18 cellular contexts compared by ENCODE assay signal in the genomic region with DNA sequence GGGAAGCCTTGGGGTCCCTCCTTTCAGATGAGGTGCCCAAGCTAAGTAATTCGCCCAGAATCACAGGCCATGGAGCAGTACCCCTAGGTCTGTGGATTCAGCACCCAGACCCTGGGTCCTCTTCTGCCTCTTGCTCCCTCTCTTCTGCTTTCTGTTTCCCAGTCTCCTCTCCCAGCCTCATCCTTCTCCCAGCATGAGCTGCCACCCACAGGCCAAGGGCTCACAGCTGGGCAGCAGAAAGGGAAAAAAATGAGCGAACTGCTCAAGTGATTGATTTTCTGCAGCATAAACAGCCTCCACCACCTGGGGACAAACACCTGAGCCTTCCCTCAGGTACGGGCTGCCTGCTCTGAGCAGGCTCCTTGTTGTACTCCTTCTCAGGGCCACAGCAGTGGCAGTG.
A peak's percentile ranks its signal among the peaks of the same experiment; 100 is the strongest.
DNase-seq lines count a peak whose midpoint lies in the region; ATAC-seq and TF ChIP-seq lines count a peak whose summit lies in the region.
"Had no signal": no experiment of that assay in that cellular context is flagged by ENCODE, and none has a peak within 500 bp of the region (broad histone marks: within the 10 kb centered on the region; RNA-seq: fewer than 3 reads in every experiment).

No MANE protein-coding gene starts in this region.

- DNase-seq in GM23338 (ENCODE audit: low spot score) = no peak
- DNase-seq in NCI-H146 (lab: John Stamatoyannopoulos, UW) = peak; percentile 58
- no peak for DNase-seq in PC-3
- no peak for DNase-seq in memory B cell (ENCODE audit: low spot score in 2 of 2)
- no peak for DNase-seq in HCEC 1CT
- DNase-seq in stimulated activated naive CD8-positive, alpha-beta T cell treated with anti-CD3 and anti-CD28 coated beads, Interleukin-15, Interleukin-2, amounts not matched to agents 100 U/mL and 50 U/mL, for 24 hours = no peak
- no peak for DNase-seq in GF-D8 (lab: John Stamatoyannopoulos, UW)
- DNase-seq: CD4-positive, alpha-beta T cell; DND-41; GOT3; HFFc6; Karpas-422; NCI-H1930; NCI-H446 treated with DMSO at 0.1 percent for 48 hours; NCI-H526 treated with DMSO at 0.1 percent for 48 hours; SJCRH30; T-cell had no signal

- ATAC-seq in GM23338 = peak; percentile 35; the same call in 1 of the 3 replicates
- ATAC-seq in PC-3 = peak; percentile 29; the same call in 1 of the 2 replicates
- no peak for ATAC-seq in memory B cell (ENCODE audit: low read depth)
- ATAC-seq in stimulated activated naive CD8-positive, alpha-beta T cell treated with anti-CD3 and anti-CD28 coated beads, Interleukin-15, Interleukin-2, amounts not matched to agents 100 U/mL and 50 U/mL, for 24 hours = no peak
- ATAC-seq: T-cell had no signal

- H3K36me3 ChIP-seq in GM23338 (ENCODE audit: insufficient read depth) = no peaks in the 10 kb centered on the region
- peaks cover 3% of the 10 kb centered on the region for H3K36me3 ChIP-seq in PC-3 (ENCODE audit: low read depth, low read length)
- H3K36me3 ChIP-seq: SJCRH30 had no signal

- intact Hi-C loops in PC-3 (cut with micrococcal nuclease) = loop anchor here (10.0 kb wide), 1 partner anchor 73 kb away; no protein-coding TSS in a partner anchor

- TF ChIP-seq CTCF in GM23338 (conservative IDR thresholded peaks at IDR 0.05; ENCODE audit: low read depth in 2 of 2) (no peak), PC-3 (conservative IDR thresholded peaks at IDR 0.05; ENCODE audit: low read depth, low read length) (no peak)

- H3K27ac Mint-ChIP-seq in GM23338 (no peak overlapping the region; the same call in 1 of the 2 replicates), memory B cell (peak overlapping the region; percentile 82)
- H3K27ac Mint-ChIP-seq: CD4-positive, alpha-beta T cell; HFFc6; T-cell had no signal

- no peak overlapping the region for H3K4me3 ChIP-seq in GM23338
- no peak overlapping the region for H3K4me3 ChIP-seq in PC-3 (ENCODE audit: low read length)
- H3K4me3 ChIP-seq: SJCRH30 had no signal

- H3K9me3 Mint-ChIP-seq in GM23338 = no peaks in the 10 kb centered on the region
- no peaks in the 10 kb centered on the region for H3K9me3 Mint-ChIP-seq in memory B cell
- H3K9me3 Mint-ChIP-seq: CD4-positive, alpha-beta T cell; HFFc6; T-cell had no signal

- no peak overlapping the region for H2AFZ ChIP-seq in GM23338
- H2AFZ ChIP-seq in PC-3 (ENCODE audit: low read length) = no peak overlapping the region

- no peaks in the 10 kb centered on the region for H3K9me3 ChIP-seq in PC-3 (ENCODE audit: low read length)
- H3K9me3 ChIP-seq: Caco-2, SJCRH30 had no signal

- H3K36me3 Mint-ChIP-seq in GM23338 (ENCODE audit: low read depth) (no peaks in the 10 kb centered on the region), memory B cell (peaks cover 40% of the 10 kb centered on the region)

- H3K9ac ChIP-seq in PC-3 (ENCODE audit: low read length) = no peak overlapping the region

- BruUV-seq in PC-3 (replicated peaks; lab: Mats Ljungman, UMichigan) = no TSS peak

- H3K27ac ChIP-seq in GM23338 (ENCODE audit: low read depth) (no peak overlapping the region), PC-3 (ENCODE audit: low read length) (no peak overlapping the region)
- H3K27ac ChIP-seq: SJCRH30 had no signal

- no peaks in the 10 kb centered on the region for H3F3A ChIP-seq in GM23338 (replicated peaks; ENCODE audit: low read depth)
- H3F3A ChIP-seq in PC-3 (ENCODE audit: low read length, unreplicated experiment) = no peaks in the 10 kb centered on the region

- H3K4me2 ChIP-seq in GM23338 (no peak overlapping the region), PC-3 (ENCODE audit: low read length) (no peak overlapping the region)

- H3K4me3 Mint-ChIP-seq in GM23338 (no peak overlapping the region), memory B cell (no peak overlapping the region)
- H3K4me3 Mint-ChIP-seq: CD4-positive, alpha-beta T cell; HFFc6; T-cell had no signal

- H3K27me3 Mint-ChIP-seq in GM23338 (ENCODE audit: insufficient read depth, low read depth, poor library complexity) (peaks cover 2% of the 10 kb centered on the region), memory B cell (no peaks in the 10 kb centered on the region)
- H3K27me3 Mint-ChIP-seq: CD4-positive, alpha-beta T cell; T-cell had no signal

- H4K20me1 ChIP-seq in GM23338 (replicated peaks; ENCODE audit: insufficient read depth) (no peaks in the 10 kb centered on the region), PC-3 (ENCODE audit: low read length) (no peaks in the 10 kb centered on the region)

- H3K4me1 Mint-ChIP-seq in GM23338 (peaks cover 3% of the 10 kb centered on the region; the same call in 2 of the 3 replicates), memory B cell (peaks cover 9% of the 10 kb centered on the region)
- H3K4me1 Mint-ChIP-seq: T-cell had no signal

- no peaks in the 10 kb centered on the region for H3K9me2 ChIP-seq in GM23338 (ENCODE audit: insufficient read depth)
- no peaks in the 10 kb centered on the region for H3K9me2 ChIP-seq in PC-3 (replicated peaks; ENCODE audit: low read length)

- H3K4me1 ChIP-seq in GM23338 (ENCODE audit: insufficient read depth) (no peaks in the 10 kb centered on the region), PC-3 (ENCODE audit: insufficient read depth, low read length) (no peaks in the 10 kb centered on the region)
- H3K4me1 ChIP-seq: Caco-2 had no signal

- CTCF ChIA-PET in PC-3 (lab: Charles Lee) = no interaction called here

- POLR2A ChIA-PET in PC-3 (lab: Charles Lee; ENCODE audit: unreplicated experiment) = no interaction called here

- H3K27me3 ChIP-seq in GM23338 (ENCODE audit: insufficient read depth) (no peaks in the 10 kb centered on the region), PC-3 (ENCODE audit: low read length) (no peaks in the 10 kb centered on the region)
- H3K27me3 ChIP-seq: SJCRH30 had no signal

- no peaks in the 10 kb centered on the region for H3K79me2 ChIP-seq in GM23338 (replicated peaks; ENCODE audit: insufficient read depth)
- H3K79me2 ChIP-seq in PC-3 (ENCODE audit: low read length) = no peaks in the 10 kb centered on the region

TF ChIP-seq in GM23338, 12 proteins besides CTCF, POLR2A, EP300 and RAD21:
- TF ChIP-seq EZH2 (IDR thresholded peaks at IDR 0.05; ENCODE audit: low read depth, unreplicated experiment) = no peak
- TF ChIP-seq, protein P1, sequence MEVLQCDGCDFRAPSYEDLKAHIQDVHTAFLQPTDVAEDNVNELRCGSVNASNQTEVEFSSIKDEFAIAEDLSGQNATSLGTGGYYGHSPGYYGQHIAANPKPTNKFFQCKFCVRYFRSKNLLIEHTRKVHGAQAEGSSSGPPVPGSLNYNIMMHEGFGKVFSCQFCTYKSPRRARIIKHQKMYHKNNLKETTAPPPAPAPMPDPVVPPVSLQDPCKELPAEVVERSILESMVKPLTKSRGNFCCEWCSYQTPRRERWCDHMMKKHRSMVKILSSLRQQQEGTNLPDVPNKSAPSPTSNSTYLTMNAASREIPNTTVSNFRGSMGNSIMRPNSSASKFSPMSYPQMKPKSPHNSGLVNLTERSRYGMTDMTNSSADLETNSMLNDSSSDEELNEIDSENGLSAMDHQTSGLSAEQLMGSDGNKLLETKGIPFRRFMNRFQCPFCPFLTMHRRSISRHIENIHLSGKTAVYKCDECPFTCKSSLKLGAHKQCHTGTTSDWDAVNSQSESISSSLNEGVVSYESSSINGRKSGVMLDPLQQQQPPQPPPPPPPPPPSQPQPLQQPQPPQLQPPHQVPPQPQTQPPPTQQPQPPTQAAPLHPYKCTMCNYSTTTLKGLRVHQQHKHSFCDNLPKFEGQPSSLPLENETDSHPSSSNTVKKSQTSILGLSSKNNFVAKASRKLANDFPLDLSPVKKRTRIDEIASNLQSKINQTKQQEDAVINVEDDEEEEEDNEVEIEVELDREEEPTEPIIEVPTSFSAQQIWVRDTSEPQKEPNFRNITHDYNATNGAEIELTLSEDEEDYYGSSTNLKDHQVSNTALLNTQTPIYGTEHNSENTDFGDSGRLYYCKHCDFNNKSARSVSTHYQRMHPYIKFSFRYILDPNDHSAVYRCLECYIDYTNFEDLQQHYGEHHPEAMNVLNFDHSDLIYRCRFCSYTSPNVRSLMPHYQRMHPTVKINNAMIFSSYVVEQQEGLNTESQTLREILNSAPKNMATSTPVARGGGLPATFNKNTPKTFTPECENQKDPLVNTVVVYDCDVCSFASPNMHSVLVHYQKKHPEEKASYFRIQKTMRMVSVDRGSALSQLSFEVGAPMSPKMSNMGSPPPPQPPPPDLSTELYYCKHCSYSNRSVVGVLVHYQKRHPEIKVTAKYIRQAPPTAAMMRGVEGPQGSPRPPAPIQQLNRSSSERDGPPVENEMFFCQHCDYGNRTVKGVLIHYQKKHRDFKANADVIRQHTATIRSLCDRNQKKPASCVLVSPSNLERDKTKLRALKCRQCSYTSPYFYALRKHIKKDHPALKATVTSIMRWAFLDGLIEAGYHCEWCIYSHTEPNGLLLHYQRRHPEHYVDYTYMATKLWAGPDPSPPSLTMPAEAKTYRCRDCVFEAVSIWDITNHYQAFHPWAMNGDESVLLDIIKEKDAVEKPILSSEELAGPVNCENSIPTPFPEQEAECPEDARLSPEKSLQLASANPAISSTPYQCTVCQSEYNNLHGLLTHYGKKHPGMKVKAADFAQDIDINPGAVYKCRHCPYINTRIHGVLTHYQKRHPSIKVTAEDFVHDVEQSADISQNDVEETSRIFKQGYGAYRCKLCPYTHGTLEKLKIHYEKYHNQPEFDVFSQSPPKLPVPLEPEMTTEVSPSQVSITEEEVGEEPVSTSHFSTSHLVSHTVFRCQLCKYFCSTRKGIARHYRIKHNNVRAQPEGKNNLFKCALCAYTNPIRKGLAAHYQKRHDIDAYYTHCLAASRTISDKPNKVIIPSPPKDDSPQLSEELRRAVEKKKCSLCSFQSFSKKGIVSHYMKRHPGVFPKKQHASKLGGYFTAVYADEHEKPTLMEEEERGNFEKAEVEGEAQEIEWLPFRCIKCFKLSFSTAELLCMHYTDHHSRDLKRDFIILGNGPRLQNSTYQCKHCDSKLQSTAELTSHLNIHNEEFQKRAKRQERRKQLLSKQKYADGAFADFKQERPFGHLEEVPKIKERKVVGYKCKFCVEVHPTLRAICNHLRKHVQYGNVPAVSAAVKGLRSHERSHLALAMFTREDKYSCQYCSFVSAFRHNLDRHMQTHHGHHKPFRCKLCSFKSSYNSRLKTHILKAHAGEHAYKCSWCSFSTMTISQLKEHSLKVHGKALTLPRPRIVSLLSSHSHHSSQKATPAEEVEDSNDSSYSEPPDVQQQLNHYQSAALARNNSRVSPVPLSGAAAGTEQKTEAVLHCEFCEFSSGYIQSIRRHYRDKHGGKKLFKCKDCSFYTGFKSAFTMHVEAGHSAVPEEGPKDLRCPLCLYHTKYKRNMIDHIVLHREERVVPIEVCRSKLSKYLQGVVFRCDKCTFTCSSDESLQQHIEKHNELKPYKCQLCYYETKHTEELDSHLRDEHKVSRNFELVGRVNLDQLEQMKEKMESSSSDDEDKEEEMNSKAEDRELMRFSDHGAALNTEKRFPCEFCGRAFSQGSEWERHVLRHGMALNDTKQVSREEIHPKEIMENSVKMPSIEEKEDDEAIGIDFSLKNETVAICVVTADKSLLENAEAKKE (CRISPR knock-in tag; IDR thresholded peaks at IDR 0.05) = no peak
- TF ChIP-seq ZNF331 (CRISPR knock-in tag; IDR thresholded peaks at IDR 0.05; ENCODE audit: low read depth) = no peak
- no peak for TF ChIP-seq EZH2phosphoT487 (IDR thresholded peaks at IDR 0.05; ENCODE audit: unreplicated experiment)
TF ChIP-seq in GM23338: peak in this region for 0.

Comparison
In these comparisons a context has a peak if more than half of its experiments do, and no peak if none do; other contexts are left out.
1. ATAC-seq: peak in GM23338 (single experiment) and PC-3 (single experiment); none in memory B cell (single experiment) and stimulated activated naive CD8-positive, alpha-beta T cell treated with anti-CD3 and anti-CD28 coated beads, Interleukin-15, Interleukin-2, amounts not matched to agents 100 U/mL and 50 U/mL, for 24 hours (single experiment).